Comparison of ENCODE assay signal across 13 cellular contexts in the genomic region with DNA sequence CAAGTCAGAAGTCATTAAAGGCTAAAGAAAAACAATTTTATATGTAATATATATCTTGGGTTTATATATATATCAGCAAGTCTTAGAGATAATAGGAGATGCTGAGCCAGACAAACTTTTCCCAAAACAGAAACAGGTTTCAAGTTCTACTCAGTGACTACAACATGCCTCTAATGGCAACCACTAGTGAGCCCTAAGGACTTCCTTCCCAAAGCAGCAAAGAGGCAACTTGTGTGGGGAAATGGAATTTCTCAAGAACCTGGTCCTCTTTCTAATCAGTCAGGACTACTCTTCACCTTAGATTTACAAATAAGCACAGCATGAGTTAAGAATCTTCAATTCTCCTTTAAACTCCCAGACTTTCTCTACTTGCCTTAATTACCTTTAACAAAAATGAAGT. TPM values are rescaled to one million over a fixed set of nuclear protein-coding genes. Genes with fewer than 3 reads are reported as not detected.
DNase-seq lines count a peak whose midpoint lies in the region; ATAC-seq, FAIRE-seq and TF ChIP-seq lines count a peak whose summit lies in the region.
"Had no signal": no experiment of that assay in that cellular context is flagged by ENCODE, and none has a peak within 500 bp of the region (broad histone marks: within the 10 kb centered on the region; RNA-seq: fewer than 3 reads in every experiment).

No MANE protein-coding gene starts in this region.

- H3K4me1 Mint-ChIP-seq in stimulated activated naive CD8-positive, alpha-beta T cell treated with anti-CD3 and anti-CD28 coated beads, Interleukin-15, Interleukin-2, amounts not matched to agents 100 ng/mL and 50 ng/mL, for 24 hours (ENCODE audit: low read depth): peaks cover 77% of the 10 kb centered on the region
- H3K4me1 Mint-ChIP-seq in WTC11 (peaks cover 68% of the 10 kb centered on the region), immature natural killer cell (peaks cover 57 to 84% of the 10 kb centered on the region in 2 donors)

- no peak for DNase-seq in stimulated activated naive CD8-positive, alpha-beta T cell treated with anti-CD3 and anti-CD28 coated beads, Interleukin-15, Interleukin-2, amounts not matched to agents 100 U/mL and 50 U/mL, for 24 hours
- DNase-seq in WTC11 (ENCODE audit: low spot score): no peak
- no peak for DNase-seq in immature natural killer cell
- no peak for DNase-seq in NK-92 treated with Interleukin-12 subunit alpha and Interleukin-12 subunit beta, amount 100 ng/mL, for 24 hours (lab: John Stamatoyannopoulos, UW)
- no peak for DNase-seq in GM19239 (ENCODE audit: insufficient read length, low spot score)
- DNase-seq: activated CD4-positive, alpha-beta T cell treated with anti-CD3 and anti-CD28 coated beads for 48 hours; brain microvascular endothelial cell; NCI-H774 had no signal

- peak overlapping the region; percentile 25 for H3K4me3 Mint-ChIP-seq in stimulated activated naive CD8-positive, alpha-beta T cell treated with anti-CD3 and anti-CD28 coated beads, Interleukin-15, Interleukin-2, amounts not matched to agents 100 ng/mL and 50 ng/mL, for 24 hours
- H3K4me3 Mint-ChIP-seq in WTC11: peak overlapping the region; percentile 22; the same call in 1 of the 2 replicates
- H3K4me3 Mint-ChIP-seq in immature natural killer cell: peak overlapping the region; percentile 76 to 84 (median 82)

- no peak for ATAC-seq in stimulated activated naive CD8-positive, alpha-beta T cell treated with anti-CD3 and anti-CD28 coated beads, Interleukin-15, Interleukin-2, amounts not matched to agents 100 U/mL and 50 U/mL, for 24 hours
- ATAC-seq in WTC11 (peak; percentile 90), HG03457 (IDR thresholded peaks at IDR 0.05; ENCODE audit: unreplicated experiment) (no peak), HG03378 (IDR thresholded peaks at IDR 0.05; ENCODE audit: unreplicated experiment) (no peak)
- ATAC-seq: gastroesophageal sphincter had no signal

- POLR2A ChIA-PET in WTC11 (lab: Charles Lee): no interaction called here

- FAIRE-seq in GM19239 (lab: Jason Lieb, UNC): no peak
- FAIRE-seq: islet of Langerhans had no signal

- peaks cover 37% of the 10 kb centered on the region for H3K36me3 Mint-ChIP-seq in stimulated activated naive CD8-positive, alpha-beta T cell treated with anti-CD3 and anti-CD28 coated beads, Interleukin-15, Interleukin-2, amounts not matched to agents 100 ng/mL and 50 ng/mL, for 24 hours (ENCODE audit: low read depth)
- 0 out of 2 replicates have a peak, but pooled peaks cover 2% of the 10 kb centered on the region for H3K36me3 Mint-ChIP-seq in WTC11
- peaks cover 3% of the 10 kb centered on the region in 3 donors for H3K36me3 Mint-ChIP-seq in immature natural killer cell

- CTCF ChIA-PET in WTC11 (lab: Charles Lee): no interaction called here

- no peaks in the 10 kb centered on the region for H3K27me3 Mint-ChIP-seq in stimulated activated naive CD8-positive, alpha-beta T cell treated with anti-CD3 and anti-CD28 coated beads, Interleukin-15, Interleukin-2, amounts not matched to agents 100 ng/mL and 50 ng/mL, for 24 hours
- no peaks in the 10 kb centered on the region for H3K27me3 Mint-ChIP-seq in WTC11 (ENCODE audit: low read depth)
- peaks cover 0 to 7% (median 0%) of the 10 kb centered on the region in 3 donors for H3K27me3 Mint-ChIP-seq in immature natural killer cell (ENCODE audit: low read depth in 3 of 3)

- no peaks in the 10 kb centered on the region for H3K9me3 Mint-ChIP-seq in stimulated activated naive CD8-positive, alpha-beta T cell treated with anti-CD3 and anti-CD28 coated beads, Interleukin-15, Interleukin-2, amounts not matched to agents 100 ng/mL and 50 ng/mL, for 24 hours
- H3K9me3 Mint-ChIP-seq in WTC11: no peaks in the 10 kb centered on the region
- H3K9me3 Mint-ChIP-seq in immature natural killer cell: no peaks in the 10 kb centered on the region

- no peak overlapping the region for H3K27ac Mint-ChIP-seq in stimulated activated naive CD8-positive, alpha-beta T cell treated with anti-CD3 and anti-CD28 coated beads, Interleukin-15, Interleukin-2, amounts not matched to agents 100 ng/mL and 50 ng/mL, for 24 hours
- H3K27ac Mint-ChIP-seq in WTC11: peak overlapping the region; percentile 77
- peak overlapping the region; percentile 82 to 94 (median 92) for H3K27ac Mint-ChIP-seq in immature natural killer cell

- TF ChIP-seq CTCF in WTC11 (IDR thresholded peaks at IDR 0.05): no peak

TF ChIP-seq in WTC11, 78 proteins besides CTCF, POLR2A, EP300 and RAD21:
- TF ChIP-seq, protein P1, sequence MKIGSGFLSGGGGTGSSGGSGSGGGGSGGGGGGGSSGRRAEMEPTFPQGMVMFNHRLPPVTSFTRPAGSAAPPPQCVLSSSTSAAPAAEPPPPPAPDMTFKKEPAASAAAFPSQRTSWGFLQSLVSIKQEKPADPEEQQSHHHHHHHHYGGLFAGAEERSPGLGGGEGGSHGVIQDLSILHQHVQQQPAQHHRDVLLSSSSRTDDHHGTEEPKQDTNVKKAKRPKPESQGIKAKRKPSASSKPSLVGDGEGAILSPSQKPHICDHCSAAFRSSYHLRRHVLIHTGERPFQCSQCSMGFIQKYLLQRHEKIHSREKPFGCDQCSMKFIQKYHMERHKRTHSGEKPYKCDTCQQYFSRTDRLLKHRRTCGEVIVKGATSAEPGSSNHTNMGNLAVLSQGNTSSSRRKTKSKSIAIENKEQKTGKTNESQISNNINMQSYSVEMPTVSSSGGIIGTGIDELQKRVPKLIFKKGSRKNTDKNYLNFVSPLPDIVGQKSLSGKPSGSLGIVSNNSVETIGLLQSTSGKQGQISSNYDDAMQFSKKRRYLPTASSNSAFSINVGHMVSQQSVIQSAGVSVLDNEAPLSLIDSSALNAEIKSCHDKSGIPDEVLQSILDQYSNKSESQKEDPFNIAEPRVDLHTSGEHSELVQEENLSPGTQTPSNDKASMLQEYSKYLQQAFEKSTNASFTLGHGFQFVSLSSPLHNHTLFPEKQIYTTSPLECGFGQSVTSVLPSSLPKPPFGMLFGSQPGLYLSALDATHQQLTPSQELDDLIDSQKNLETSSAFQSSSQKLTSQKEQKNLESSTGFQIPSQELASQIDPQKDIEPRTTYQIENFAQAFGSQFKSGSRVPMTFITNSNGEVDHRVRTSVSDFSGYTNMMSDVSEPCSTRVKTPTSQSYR (CRISPR knock-in tag; IDR thresholded peaks at IDR 0.05): no peak
- TF ChIP-seq OVOL2 (CRISPR knock-in tag; IDR thresholded peaks at IDR 0.05; ENCODE audit: borderline replicate concordance) (no peak), SMAD4 (CRISPR knock-in tag; IDR thresholded peaks at IDR 0.05) (no peak), CREM (CRISPR knock-in tag; IDR thresholded peaks at IDR 0.05) (no peak), NR3C1 (CRISPR knock-in tag; conservative IDR thresholded peaks at IDR 0.05; ENCODE audit: low read depth) (no peak), ZNF219 (CRISPR knock-in tag; IDR thresholded peaks at IDR 0.05; ENCODE audit: borderline replicate concordance) (no peak), SP1 (CRISPR knock-in tag; conservative IDR thresholded peaks at IDR 0.05) (no peak), IRF2 (CRISPR knock-in tag; IDR thresholded peaks at IDR 0.05; ENCODE audit: borderline replicate concordance, low read depth) (no peak), HMGA2 (CRISPR knock-in tag; IDR thresholded peaks at IDR 0.05) (no peak), TEAD4 (CRISPR knock-in tag; IDR thresholded peaks at IDR 0.05) (no peak), FOXK1 (CRISPR knock-in tag; IDR thresholded peaks at IDR 0.05) (no peak)
- TF ChIP-seq, protein P2, sequence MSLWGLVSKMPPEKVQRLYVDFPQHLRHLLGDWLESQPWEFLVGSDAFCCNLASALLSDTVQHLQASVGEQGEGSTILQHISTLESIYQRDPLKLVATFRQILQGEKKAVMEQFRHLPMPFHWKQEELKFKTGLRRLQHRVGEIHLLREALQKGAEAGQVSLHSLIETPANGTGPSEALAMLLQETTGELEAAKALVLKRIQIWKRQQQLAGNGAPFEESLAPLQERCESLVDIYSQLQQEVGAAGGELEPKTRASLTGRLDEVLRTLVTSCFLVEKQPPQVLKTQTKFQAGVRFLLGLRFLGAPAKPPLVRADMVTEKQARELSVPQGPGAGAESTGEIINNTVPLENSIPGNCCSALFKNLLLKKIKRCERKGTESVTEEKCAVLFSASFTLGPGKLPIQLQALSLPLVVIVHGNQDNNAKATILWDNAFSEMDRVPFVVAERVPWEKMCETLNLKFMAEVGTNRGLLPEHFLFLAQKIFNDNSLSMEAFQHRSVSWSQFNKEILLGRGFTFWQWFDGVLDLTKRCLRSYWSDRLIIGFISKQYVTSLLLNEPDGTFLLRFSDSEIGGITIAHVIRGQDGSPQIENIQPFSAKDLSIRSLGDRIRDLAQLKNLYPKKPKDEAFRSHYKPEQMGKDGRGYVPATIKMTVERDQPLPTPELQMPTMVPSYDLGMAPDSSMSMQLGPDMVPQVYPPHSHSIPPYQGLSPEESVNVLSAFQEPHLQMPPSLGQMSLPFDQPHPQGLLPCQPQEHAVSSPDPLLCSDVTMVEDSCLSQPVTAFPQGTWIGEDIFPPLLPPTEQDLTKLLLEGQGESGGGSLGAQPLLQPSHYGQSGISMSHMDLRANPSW (CRISPR knock-in tag; conservative IDR thresholded peaks at IDR 0.05; ENCODE audit: low read depth): no peak

RNA-seq across cellular contexts. Expression of a gene that starts 17.6 kb away (rescaled TPM):
- total RNA-seq in WTC11 (2021): 56.4 to 64.7 TPM (median 59.2 TPM) in 3 replicates
- 10 to 100 TPM in 2 of 3 donors, 1 to 10 TPM in 1; 8.3 to 24.1 (median 15.3) TPM for polyA plus RNA-seq in immature natural killer cell

Comparison
In these comparisons a context has a peak if more than half of its experiments do, and no peak if none do; other contexts are left out.
1. H3K4me3 Mint-ChIP-seq: peak in every context shown above with its lines; median percentile 82 in immature natural killer cell; 25 in stimulated activated naive CD8-positive, alpha-beta T cell treated with anti-CD3 and anti-CD28 coated beads, Interleukin-15, Interleukin-2, amounts not matched to agents 100 ng/mL and 50 ng/mL, for 24 hours; 22 in WTC11.